In the genomic region with DNA sequence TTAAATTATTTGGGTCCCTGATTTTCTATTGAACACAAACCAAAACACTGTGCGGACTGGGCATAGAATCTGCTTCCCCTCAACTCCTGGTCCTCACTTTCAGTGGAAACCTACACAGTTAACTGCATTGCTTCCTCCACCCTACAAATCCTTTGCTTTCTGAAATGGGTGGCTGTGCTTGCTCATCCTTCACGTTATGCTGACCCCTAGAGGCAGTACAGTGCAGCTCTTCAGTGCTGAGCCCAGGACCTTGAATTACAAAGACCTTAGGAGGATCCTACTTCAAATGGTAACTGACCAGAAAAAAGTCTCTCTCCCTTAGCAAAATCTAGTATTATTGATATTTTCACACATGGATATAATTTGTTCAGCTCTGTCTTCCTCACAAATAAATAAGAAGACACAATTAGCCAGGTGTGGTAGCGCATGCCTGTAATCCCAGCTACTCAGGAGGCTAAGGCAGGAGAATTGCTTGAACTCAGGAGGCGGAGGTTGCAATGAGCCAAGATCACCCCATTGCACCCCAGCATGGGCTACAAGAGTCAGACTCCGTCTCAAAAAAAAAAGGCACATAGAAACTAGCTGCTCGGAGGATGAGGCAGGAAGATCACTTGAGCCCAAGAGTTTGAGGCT, we compare ENCODE assay signal across 8 cellular contexts.
DNase-seq lines count a peak whose midpoint lies in the region; ATAC-seq and TF ChIP-seq lines count a peak whose summit lies in the region.

No MANE protein-coding gene starts in this region.

- H3K4me3 ChIP-seq in OCI-LY1 (ENCODE audit: low read depth, low read length, poor library complexity, severe bottlenecking), result no peak overlapping the region
- no peak overlapping the region for H3K4me3 ChIP-seq in astrocyte of the spinal cord (ENCODE audit: low read depth, low read length)

- DNase-seq in G401 (ENCODE audit: low spot score) (peak; percentile 74), HT1080 (ENCODE audit: low read depth) (peak; percentile 58), astrocyte of the spinal cord (ENCODE audit: low read depth, low spot score) (peak; percentile 81), iPS-NIHi11 (ENCODE audit: low spot score) (peak; percentile 85)
- peak in 1 of 2 donors; percentile 56 for DNase-seq in stimulated activated effector memory CD8-positive, alpha-beta T cell treated with anti-CD3 and anti-CD28 coated beads, Interleukin-12 subunit alpha, Interleukin-12 subunit beta, amount 100 ng/mL, for 72 hours (ENCODE audit: low spot score in 2 of 2)
- DNase-seq in activated CD8-positive, alpha-beta memory T cell treated with anti-CD3 and anti-CD28 coated beads, Interleukin-2, amount 50 U/mL, for 4 hours, result no peak

- no peaks in the 10 kb centered on the region for H3K27me3 ChIP-seq in OCI-LY1 (ENCODE audit: insufficient read depth, low read length)

- no peaks in the 10 kb centered on the region for H3F3A ChIP-seq in OCI-LY1 (ENCODE audit: insufficient read depth, low read length)

- in situ Hi-C loops in G401 (cut with HindIII; ENCODE audit: low sequenced_read_pairs), result no loop called here
- in situ Hi-C loops in astrocyte of the spinal cord (cut with HindIII; ENCODE audit: low sequenced_read_pairs), result no loop called here

- no peak overlapping the region for H3K27ac Mint-ChIP-seq in stimulated activated effector memory CD8-positive, alpha-beta T cell treated with anti-CD3 and anti-CD28 coated beads, Interleukin-12 subunit alpha, Interleukin-12 subunit beta, amount 100 ng/mL, for 72 hours

- no peaks in the 10 kb centered on the region for H3K4me1 ChIP-seq in OCI-LY1 (ENCODE audit: insufficient read depth, low read length, severe bottlenecking)

- H3K36me3 ChIP-seq in OCI-LY1 (ENCODE audit: insufficient read depth, low read length), result no peaks in the 10 kb centered on the region

- ATAC-seq in GM21515 (IDR thresholded peaks at IDR 0.05; ENCODE audit: unreplicated experiment), result peak; percentile 94
- peak; percentile 78 for ATAC-seq in stimulated activated effector memory CD8-positive, alpha-beta T cell treated with anti-CD3 and anti-CD28 coated beads, Interleukin-12 subunit alpha, Interleukin-12 subunit beta, amount 100 ng/mL, for 72 hours

- H3K9me2 ChIP-seq in OCI-LY1 (ENCODE audit: low read depth, low read length), result no peaks in the 10 kb centered on the region

- H3K4me1 Mint-ChIP-seq in stimulated activated effector memory CD8-positive, alpha-beta T cell treated with anti-CD3 and anti-CD28 coated beads, Interleukin-12 subunit alpha, Interleukin-12 subunit beta, amount 100 ng/mL, for 72 hours, result no peaks in the 10 kb centered on the region

- H3K27ac ChIP-seq in OCI-LY1 (ENCODE audit: low read depth, low read length, poor library complexity, severe bottlenecking), result no peak overlapping the region

- H3K9me3 Mint-ChIP-seq in stimulated activated effector memory CD8-positive, alpha-beta T cell treated with anti-CD3 and anti-CD28 coated beads, Interleukin-12 subunit alpha, Interleukin-12 subunit beta, amount 100 ng/mL, for 72 hours, result no peaks in the 10 kb centered on the region

- no peak overlapping the region for H3K4me3 Mint-ChIP-seq in stimulated activated effector memory CD8-positive, alpha-beta T cell treated with anti-CD3 and anti-CD28 coated beads, Interleukin-12 subunit alpha, Interleukin-12 subunit beta, amount 100 ng/mL, for 72 hours

- TF ChIP-seq CTCF in OCI-LY1 (IDR thresholded peaks at IDR 0.05; ENCODE audit: low read length), result peak; percentile 94
- TF ChIP-seq CTCF in astrocyte of the spinal cord (IDR thresholded peaks at IDR 0.05; ENCODE audit: low read depth, low read length), result peak; percentile 97

- no peaks in the 10 kb centered on the region for H4K20me1 ChIP-seq in OCI-LY1 (ENCODE audit: insufficient read depth, low read length)

- H3K9me3 ChIP-seq in OCI-LY1 (ENCODE audit: low read length), result no peaks in the 10 kb centered on the region

- H3K79me2 ChIP-seq in OCI-LY1 (ENCODE audit: insufficient read depth, low read length), result no peaks in the 10 kb centered on the region

- H3K4me2 ChIP-seq in OCI-LY1 (ENCODE audit: low read length), result no peak overlapping the region

- no peak overlapping the region for H3K9ac ChIP-seq in OCI-LY1 (ENCODE audit: low read length)

- H3K36me3 Mint-ChIP-seq in stimulated activated effector memory CD8-positive, alpha-beta T cell treated with anti-CD3 and anti-CD28 coated beads, Interleukin-12 subunit alpha, Interleukin-12 subunit beta, amount 100 ng/mL, for 72 hours, result peaks cover 12% of the 10 kb centered on the region

- H2AFZ ChIP-seq in OCI-LY1 (ENCODE audit: low read length), result no peak overlapping the region
